15 cellular contexts compared by ENCODE assay signal in the genomic region with DNA sequence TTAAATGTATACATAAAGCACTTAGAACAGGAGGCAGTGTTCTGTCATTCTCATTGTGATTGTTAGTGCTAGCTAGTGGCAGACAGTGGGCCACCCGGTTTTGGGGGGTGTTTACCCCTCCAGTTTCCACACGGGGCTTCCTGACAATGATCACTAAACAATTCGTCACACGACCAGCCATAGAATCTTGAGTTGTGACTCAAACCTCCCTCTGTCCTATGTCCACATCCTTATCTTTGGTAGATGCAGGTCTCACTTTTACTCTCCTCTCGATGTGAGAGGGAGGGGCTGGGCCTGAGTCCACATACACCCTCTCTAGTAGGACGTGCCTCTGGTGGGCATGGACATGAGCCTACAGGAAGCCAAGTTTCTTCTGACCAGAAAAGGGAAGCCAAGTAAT.
DNase-seq lines count a peak whose midpoint lies in the region; ATAC-seq lines count a peak whose summit lies in the region.
"Had no signal": no experiment of that assay in that cellular context is flagged by ENCODE, and none has a peak within 500 bp of the region (broad histone marks: within the 10 kb centered on the region; RNA-seq: fewer than 3 reads in every experiment).

No MANE protein-coding gene starts in this region.

- H4K8ac ChIP-seq in trophoblast cell (ENCODE audit: low read depth, low read length), result no peak overlapping the region

- H3K4me2 ChIP-seq in trophoblast cell (ENCODE audit: low read length), result no peak overlapping the region
- H3K4me2 ChIP-seq: SK-N-SH had no signal

- no peaks in the 10 kb centered on the region for H3K9me3 Mint-ChIP-seq in activated T-cell treated with anti-CD3 and anti-CD28 coated beads, Interleukin-2, amount 50 U/mL, for 72 hours
- no peaks in the 10 kb centered on the region for H3K9me3 Mint-ChIP-seq in activated T-helper 17 cell treated with anti-CD3 and anti-CD28 coated beads, Interleukin-2, amount 50 U/mL, for 72 hours

- H2AFZ ChIP-seq in trophoblast cell (ENCODE audit: insufficient read depth, low read length, poor library complexity), result no peak overlapping the region

- H3K18ac ChIP-seq in trophoblast cell (ENCODE audit: low read length), result no peak overlapping the region

- H2BK12ac ChIP-seq in trophoblast cell (ENCODE audit: low read length), result no peak overlapping the region

- no peaks in the 10 kb centered on the region for H3K36me3 ChIP-seq in trophoblast cell (ENCODE audit: control insufficient read depth in 1 of 2, insufficient read depth in 2 of 2, low read length in 2 of 2)
- H3K36me3 ChIP-seq: BE2C, HAP-1, Peyer's patch had no signal

- DNase-seq in activated T-cell treated with anti-CD3 and anti-CD28 coated beads, Interleukin-2, amount 50 U/mL, for 72 hours, result no peak
- DNase-seq in activated T-cell treated with anti-CD3 and anti-CD28 coated beads, Interleukin-2, amount 50 U/mL, for 48 hours, result no peak
- DNase-seq in trophoblast cell (peak; percentile 63 to 83), left lobe of liver (ENCODE audit: low spot score) (no peak)
- DNase-seq: DMS153, NCI-H2081 treated with DMSO at 0.1 percent for 48 hours had no signal

- H3K9ac ChIP-seq in trophoblast cell (ENCODE audit: low read length), result no peak overlapping the region
- H3K9ac ChIP-seq: SK-N-SH had no signal

- H3K27ac Mint-ChIP-seq in activated T-cell treated with anti-CD3 and anti-CD28 coated beads, Interleukin-2, amount 50 U/mL, for 72 hours, result no peak overlapping the region
- no peak overlapping the region for H3K27ac Mint-ChIP-seq in activated T-helper 17 cell treated with anti-CD3 and anti-CD28 coated beads, Interleukin-2, amount 50 U/mL, for 72 hours

- H3K4me3 ChIP-seq in trophoblast cell (ENCODE audit: low read depth, low read length), result no peak overlapping the region
- H3K4me3 ChIP-seq: HAP-1, K562, Peyer's patch had no signal

- no peaks in the 10 kb centered on the region for H3K36me3 Mint-ChIP-seq in activated T-cell treated with anti-CD3 and anti-CD28 coated beads, Interleukin-2, amount 50 U/mL, for 72 hours (ENCODE audit: insufficient read depth in 2 of 2)
- no peaks in the 10 kb centered on the region for H3K36me3 Mint-ChIP-seq in activated T-helper 17 cell treated with anti-CD3 and anti-CD28 coated beads, Interleukin-2, amount 50 U/mL, for 72 hours (ENCODE audit: low read depth)

- H4K12ac ChIP-seq in trophoblast cell (ENCODE audit: low read depth, low read length), result no peak overlapping the region

- H2BK5ac ChIP-seq in trophoblast cell (ENCODE audit: low read depth, low read length, poor library complexity), result no peak overlapping the region

- peak overlapping the region; percentile 43 to 83 for H3K4me3 Mint-ChIP-seq in activated T-cell treated with anti-CD3 and anti-CD28 coated beads, Interleukin-2, amount 50 U/mL, for 72 hours
- peak overlapping the region; percentile 74 for H3K4me3 Mint-ChIP-seq in activated T-helper 17 cell treated with anti-CD3 and anti-CD28 coated beads, Interleukin-2, amount 50 U/mL, for 72 hours

- H3K27me3 ChIP-seq in trophoblast cell (ENCODE audit: insufficient read depth, low read length), result no peaks in the 10 kb centered on the region
- H3K27me3 ChIP-seq: BE2C, Peyer's patch had no signal

- no peak overlapping the region for H2BK120ac ChIP-seq in trophoblast cell (ENCODE audit: insufficient read depth, low read length, poor library complexity)

- no peak overlapping the region for H3K4ac ChIP-seq in trophoblast cell (ENCODE audit: low read depth, low read length)

- H3K27ac ChIP-seq in trophoblast cell (ENCODE audit: low read depth, low read length), result no peak overlapping the region
- H3K27ac ChIP-seq: Peyer's patch had no signal

- H3K4me1 ChIP-seq in trophoblast cell (ENCODE audit: control insufficient read depth in 1 of 2, insufficient read depth in 2 of 2, low read length in 2 of 2), result peaks cover 0 to 1% of the 10 kb centered on the region in 2 experiments
- H3K4me1 ChIP-seq: BE2C, Peyer's patch had no signal

- no peak overlapping the region for H2AK5ac ChIP-seq in trophoblast cell (ENCODE audit: low read length)

- H3K9me3 ChIP-seq in trophoblast cell (ENCODE audit: insufficient read depth, low read depth, low read length), result no peaks in the 10 kb centered on the region
- H3K9me3 ChIP-seq: BE2C, HAP-1, Peyer's patch, SK-N-SH had no signal

- H3K79me1 ChIP-seq in trophoblast cell (ENCODE audit: low read length), result no peaks in the 10 kb centered on the region

- ATAC-seq in activated T-cell treated with anti-CD3 and anti-CD28 coated beads, Interleukin-2, amount 50 U/mL, for 72 hours (replicated peaks in 1 of 2), result peak; percentile 14 to 29
- ATAC-seq in HG03571 (IDR thresholded peaks at IDR 0.05; ENCODE audit: unreplicated experiment), result peak; percentile 17
- no peak for ATAC-seq in activated T-helper 17 cell treated with anti-CD3 and anti-CD28 coated beads, Interleukin-2, amount 50 U/mL, for 72 hours (replicated peaks)
- ATAC-seq in GM18502 (IDR thresholded peaks at IDR 0.05; ENCODE audit: poor library complexity, unreplicated experiment), result no peak
- no peak for ATAC-seq in GM18511 (IDR thresholded peaks at IDR 0.05; ENCODE audit: unreplicated experiment)
- no peak for ATAC-seq in left lobe of liver

- H3K4me1 Mint-ChIP-seq in activated T-cell treated with anti-CD3 and anti-CD28 coated beads, Interleukin-2, amount 50 U/mL, for 72 hours (ENCODE audit: low read depth), result peaks cover 35% of the 10 kb centered on the region
- H3K4me1 Mint-ChIP-seq in activated T-helper 17 cell treated with anti-CD3 and anti-CD28 coated beads, Interleukin-2, amount 50 U/mL, for 72 hours, result peaks cover 15% of the 10 kb centered on the region

- H4K91ac ChIP-seq in trophoblast cell (ENCODE audit: low read depth, low read length), result no peak overlapping the region

- no CpG with 5 or more reads among the region's 6 CpGs for WGBS in trophoblast cell (ENCODE audit: extremely low coverage, insufficient coverage, insufficient read length)

- H3K14ac ChIP-seq in trophoblast cell (ENCODE audit: low read length), result no peak overlapping the region

- no peak overlapping the region for H3K23ac ChIP-seq in trophoblast cell (ENCODE audit: low read length)

- peaks cover 10% of the 10 kb centered on the region for H3K27me3 Mint-ChIP-seq in activated T-cell treated with anti-CD3 and anti-CD28 coated beads, Interleukin-2, amount 50 U/mL, for 72 hours (ENCODE audit: low read depth)
- no peaks in the 10 kb centered on the region for H3K27me3 Mint-ChIP-seq in activated T-helper 17 cell treated with anti-CD3 and anti-CD28 coated beads, Interleukin-2, amount 50 U/mL, for 72 hours

- no peaks in the 10 kb centered on the region for H3K79me2 ChIP-seq in trophoblast cell (ENCODE audit: control insufficient read depth, insufficient read depth, low read length, poor library complexity)

Comparison
In these comparisons a context has a peak if more than half of its experiments do, and no peak if none do; other contexts are left out.
1. ATAC-seq: peak in activated T-cell treated with anti-CD3 and anti-CD28 coated beads, Interleukin-2, amount 50 U/mL, for 72 hours (2 of 2) and HG03571 (single experiment); none in activated T-helper 17 cell treated with anti-CD3 and anti-CD28 coated beads, Interleukin-2, amount 50 U/mL, for 72 hours (single experiment), GM18502 (single experiment), GM18511 (single experiment) and left lobe of liver (single experiment).
2. DNase-seq: peak in trophoblast cell (2 of 2); none in activated T-cell treated with anti-CD3 and anti-CD28 coated beads, Interleukin-2, amount 50 U/mL, for 72 hours (0 of 2), activated T-cell treated with anti-CD3 and anti-CD28 coated beads, Interleukin-2, amount 50 U/mL, for 48 hours (0 of 2) and left lobe of liver (single experiment).